In the genomic region with DNA sequence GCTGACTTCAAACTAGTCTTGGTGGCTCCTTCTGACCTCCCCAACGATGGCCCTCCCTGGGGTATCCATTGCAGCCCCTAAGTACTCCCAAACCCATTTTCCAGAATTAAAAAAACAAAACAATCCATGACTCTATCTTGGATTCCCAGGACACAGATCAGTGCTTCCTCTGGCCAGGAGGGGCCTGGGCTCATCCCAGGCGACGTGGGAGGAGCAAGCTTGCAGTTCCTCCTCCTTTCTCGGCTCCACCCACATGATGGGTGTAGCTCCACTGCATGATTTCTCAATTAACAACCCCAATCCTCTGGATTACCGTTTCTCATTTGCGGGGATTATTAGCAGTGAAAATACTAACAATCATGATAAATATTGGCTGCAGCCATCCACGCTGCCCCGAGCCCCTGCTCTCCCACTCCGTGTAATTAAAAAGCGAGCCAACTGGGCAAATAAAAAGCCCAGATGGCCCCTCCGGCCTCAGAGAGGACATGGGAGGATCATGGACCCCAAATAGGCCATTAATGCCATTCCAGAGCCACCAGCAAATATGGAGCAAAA, we compare ENCODE assay signal across 1 cellular context.
TF ChIP-seq lines count a peak whose summit lies in the region.

No MANE protein-coding gene starts in this region.

TF ChIP-seq in GM23338, 12 proteins besides CTCF, POLR2A, EP300 and RAD21 (continued from another document):
- TF ChIP-seq, protein P1, sequence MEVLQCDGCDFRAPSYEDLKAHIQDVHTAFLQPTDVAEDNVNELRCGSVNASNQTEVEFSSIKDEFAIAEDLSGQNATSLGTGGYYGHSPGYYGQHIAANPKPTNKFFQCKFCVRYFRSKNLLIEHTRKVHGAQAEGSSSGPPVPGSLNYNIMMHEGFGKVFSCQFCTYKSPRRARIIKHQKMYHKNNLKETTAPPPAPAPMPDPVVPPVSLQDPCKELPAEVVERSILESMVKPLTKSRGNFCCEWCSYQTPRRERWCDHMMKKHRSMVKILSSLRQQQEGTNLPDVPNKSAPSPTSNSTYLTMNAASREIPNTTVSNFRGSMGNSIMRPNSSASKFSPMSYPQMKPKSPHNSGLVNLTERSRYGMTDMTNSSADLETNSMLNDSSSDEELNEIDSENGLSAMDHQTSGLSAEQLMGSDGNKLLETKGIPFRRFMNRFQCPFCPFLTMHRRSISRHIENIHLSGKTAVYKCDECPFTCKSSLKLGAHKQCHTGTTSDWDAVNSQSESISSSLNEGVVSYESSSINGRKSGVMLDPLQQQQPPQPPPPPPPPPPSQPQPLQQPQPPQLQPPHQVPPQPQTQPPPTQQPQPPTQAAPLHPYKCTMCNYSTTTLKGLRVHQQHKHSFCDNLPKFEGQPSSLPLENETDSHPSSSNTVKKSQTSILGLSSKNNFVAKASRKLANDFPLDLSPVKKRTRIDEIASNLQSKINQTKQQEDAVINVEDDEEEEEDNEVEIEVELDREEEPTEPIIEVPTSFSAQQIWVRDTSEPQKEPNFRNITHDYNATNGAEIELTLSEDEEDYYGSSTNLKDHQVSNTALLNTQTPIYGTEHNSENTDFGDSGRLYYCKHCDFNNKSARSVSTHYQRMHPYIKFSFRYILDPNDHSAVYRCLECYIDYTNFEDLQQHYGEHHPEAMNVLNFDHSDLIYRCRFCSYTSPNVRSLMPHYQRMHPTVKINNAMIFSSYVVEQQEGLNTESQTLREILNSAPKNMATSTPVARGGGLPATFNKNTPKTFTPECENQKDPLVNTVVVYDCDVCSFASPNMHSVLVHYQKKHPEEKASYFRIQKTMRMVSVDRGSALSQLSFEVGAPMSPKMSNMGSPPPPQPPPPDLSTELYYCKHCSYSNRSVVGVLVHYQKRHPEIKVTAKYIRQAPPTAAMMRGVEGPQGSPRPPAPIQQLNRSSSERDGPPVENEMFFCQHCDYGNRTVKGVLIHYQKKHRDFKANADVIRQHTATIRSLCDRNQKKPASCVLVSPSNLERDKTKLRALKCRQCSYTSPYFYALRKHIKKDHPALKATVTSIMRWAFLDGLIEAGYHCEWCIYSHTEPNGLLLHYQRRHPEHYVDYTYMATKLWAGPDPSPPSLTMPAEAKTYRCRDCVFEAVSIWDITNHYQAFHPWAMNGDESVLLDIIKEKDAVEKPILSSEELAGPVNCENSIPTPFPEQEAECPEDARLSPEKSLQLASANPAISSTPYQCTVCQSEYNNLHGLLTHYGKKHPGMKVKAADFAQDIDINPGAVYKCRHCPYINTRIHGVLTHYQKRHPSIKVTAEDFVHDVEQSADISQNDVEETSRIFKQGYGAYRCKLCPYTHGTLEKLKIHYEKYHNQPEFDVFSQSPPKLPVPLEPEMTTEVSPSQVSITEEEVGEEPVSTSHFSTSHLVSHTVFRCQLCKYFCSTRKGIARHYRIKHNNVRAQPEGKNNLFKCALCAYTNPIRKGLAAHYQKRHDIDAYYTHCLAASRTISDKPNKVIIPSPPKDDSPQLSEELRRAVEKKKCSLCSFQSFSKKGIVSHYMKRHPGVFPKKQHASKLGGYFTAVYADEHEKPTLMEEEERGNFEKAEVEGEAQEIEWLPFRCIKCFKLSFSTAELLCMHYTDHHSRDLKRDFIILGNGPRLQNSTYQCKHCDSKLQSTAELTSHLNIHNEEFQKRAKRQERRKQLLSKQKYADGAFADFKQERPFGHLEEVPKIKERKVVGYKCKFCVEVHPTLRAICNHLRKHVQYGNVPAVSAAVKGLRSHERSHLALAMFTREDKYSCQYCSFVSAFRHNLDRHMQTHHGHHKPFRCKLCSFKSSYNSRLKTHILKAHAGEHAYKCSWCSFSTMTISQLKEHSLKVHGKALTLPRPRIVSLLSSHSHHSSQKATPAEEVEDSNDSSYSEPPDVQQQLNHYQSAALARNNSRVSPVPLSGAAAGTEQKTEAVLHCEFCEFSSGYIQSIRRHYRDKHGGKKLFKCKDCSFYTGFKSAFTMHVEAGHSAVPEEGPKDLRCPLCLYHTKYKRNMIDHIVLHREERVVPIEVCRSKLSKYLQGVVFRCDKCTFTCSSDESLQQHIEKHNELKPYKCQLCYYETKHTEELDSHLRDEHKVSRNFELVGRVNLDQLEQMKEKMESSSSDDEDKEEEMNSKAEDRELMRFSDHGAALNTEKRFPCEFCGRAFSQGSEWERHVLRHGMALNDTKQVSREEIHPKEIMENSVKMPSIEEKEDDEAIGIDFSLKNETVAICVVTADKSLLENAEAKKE (CRISPR knock-in tag; IDR thresholded peaks at IDR 0.05): no peak
- TF ChIP-seq, protein P2, sequence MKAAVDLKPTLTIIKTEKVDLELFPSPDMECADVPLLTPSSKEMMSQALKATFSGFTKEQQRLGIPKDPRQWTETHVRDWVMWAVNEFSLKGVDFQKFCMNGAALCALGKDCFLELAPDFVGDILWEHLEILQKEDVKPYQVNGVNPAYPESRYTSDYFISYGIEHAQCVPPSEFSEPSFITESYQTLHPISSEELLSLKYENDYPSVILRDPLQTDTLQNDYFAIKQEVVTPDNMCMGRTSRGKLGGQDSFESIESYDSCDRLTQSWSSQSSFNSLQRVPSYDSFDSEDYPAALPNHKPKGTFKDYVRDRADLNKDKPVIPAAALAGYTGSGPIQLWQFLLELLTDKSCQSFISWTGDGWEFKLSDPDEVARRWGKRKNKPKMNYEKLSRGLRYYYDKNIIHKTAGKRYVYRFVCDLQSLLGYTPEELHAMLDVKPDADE (IDR thresholded peaks at IDR 0.05): no peak
- TF ChIP-seq STAT1 (IDR thresholded peaks at IDR 0.05; ENCODE audit: unreplicated experiment) (no peak), POLR2AphosphoS5 (IDR thresholded peaks at IDR 0.05; ENCODE audit: low read depth) (no peak), EZH2 (IDR thresholded peaks at IDR 0.05; ENCODE audit: low read depth, unreplicated experiment) (no peak), JUNB (IDR thresholded peaks at IDR 0.05; ENCODE audit: unreplicated experiment) (no peak)
